In the genomic region with DNA sequence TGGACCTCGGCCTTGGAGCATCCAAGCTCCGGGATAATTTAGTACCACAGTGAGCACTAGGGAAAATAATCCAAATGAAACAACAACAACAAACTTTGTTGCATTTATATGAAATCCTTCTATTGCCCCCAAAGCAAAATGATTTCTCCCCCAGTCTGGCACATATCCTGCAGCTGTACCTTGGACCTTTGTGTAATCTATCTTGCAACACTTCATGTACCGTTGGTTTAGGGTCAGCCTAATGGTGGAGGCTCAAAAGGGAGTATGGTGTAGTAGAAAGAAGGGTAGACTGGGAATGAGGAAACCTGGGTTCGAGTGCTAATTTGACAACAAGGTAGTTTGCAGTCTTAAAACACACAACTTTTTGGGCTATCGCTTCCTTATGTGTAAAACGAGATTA, we compare ENCODE assay signal across 37 cellular contexts. TPM values are rescaled to one million over a fixed set of nuclear protein-coding genes. Genes with fewer than 3 reads are reported as not detected.
"Had no signal": no experiment of that assay in that cellular context is flagged by ENCODE, and none has a peak within 500 bp of the region (broad histone marks: within the 10 kb centered on the region; RNA-seq: fewer than 3 reads in every experiment).

No MANE protein-coding gene starts in this region.

- ATAC-seq: activated CD8-positive, alpha-beta T cell treated with anti-CD3 and anti-CD28 coated beads for 36 hours; activated naive CD4-positive, alpha-beta T cell treated with anti-CD3 and anti-CD28 coated beads, Interleukin-2, amount 50 U/mL, for 72 hours; activated T-cell treated with anti-CD3 and anti-CD28 coated beads, Interleukin-2, amount 50 U/mL, for 4 hours; activated T-cell treated with anti-CD3 and anti-CD28 coated beads, Interleukin-2, amount 50 U/mL, for 72 hours; activated T-helper 17 cell treated with anti-CD3 and anti-CD28 coated beads, Interleukin-2, amount 50 U/mL, for 72 hours; body of pancreas had no signal

- H3K36me3 ChIP-seq: adrenal gland, brain microvascular endothelial cell, breast epithelium had no signal

- H3K27ac ChIP-seq: adrenal gland, body of pancreas, brain microvascular endothelial cell, breast epithelium had no signal

- H3K4me1 ChIP-seq: adrenal gland, breast epithelium had no signal

- H3K9me3 Mint-ChIP-seq: activated B cell treated with CpG ODN at 0.5 μM for 24 hours; activated CD4-positive, alpha-beta memory T cell treated with anti-CD3 and anti-CD28 coated beads for 36 hours; activated CD4-positive, alpha-beta T cell treated with anti-CD3 and anti-CD28 coated beads, Interleukin-2, amount 10 ng/mL, durations not matched to agents 24 days and 14 days; activated naive CD4-positive, alpha-beta T cell treated with anti-CD3 and anti-CD28 coated beads for 36 hours; activated naive CD4-positive, alpha-beta T cell treated with anti-CD3 and anti-CD28 coated beads, Interleukin-2, amount 50 U/mL, for 72 hours; activated naive CD8-positive, alpha-beta T cell treated with anti-CD3 and anti-CD28 coated beads for 36 hours; activated T-cell treated with anti-CD3 and anti-CD28 coated beads, Interleukin-2, amount 50 U/mL, for 4 hours; activated T-cell treated with anti-CD3 and anti-CD28 coated beads, Interleukin-2, amount 50 U/mL, for 72 hours; activated T-helper 1 cell treated with anti-CD3 and anti-CD28 coated beads, Interleukin-12 subunit alpha, Interleukin-12 subunit beta, Interleukin-2, Interleukin-4 antibody, amounts not matched to agents 30 ng/mL and 10 ng/mL and 1 ng/mL, durations not matched to agents 14 hours and 24 hours and 36 hours; activated T-helper 17 cell treated with anti-CD3 and anti-CD28 coated beads, Interleukin-2, amount 50 U/mL, for 72 hours; T-helper 1 cell treated with Interleukin-12 subunit alpha and Interleukin-12 subunit beta and Interleukin-4 antibody, amounts not matched to agents 30 μg/mL and 1 μg/mL, for 36 hours; T-helper 2 cell treated with Interferon-gamma antibody and Interleukin-4, amounts not matched to agents 5 μg/mL and 100 μg/mL, for 36 hours had no signal

- H3K4me3 Mint-ChIP-seq: activated B cell treated with CpG ODN at 0.5 μM for 24 hours; activated CD4-positive, alpha-beta memory T cell treated with anti-CD3 and anti-CD28 coated beads for 36 hours; activated CD4-positive, alpha-beta T cell treated with anti-CD3 and anti-CD28 coated beads, Interleukin-2, amount 10 ng/mL, durations not matched to agents 24 days and 14 days; activated CD8-positive, alpha-beta T cell treated with anti-CD3 and anti-CD28 coated beads for 36 hours; activated naive CD4-positive, alpha-beta T cell treated with anti-CD3 and anti-CD28 coated beads for 36 hours; activated naive CD8-positive, alpha-beta T cell treated with anti-CD3 and anti-CD28 coated beads for 36 hours; activated T-cell treated with anti-CD3 and anti-CD28 coated beads, Interleukin-2, amount 50 U/mL, for 4 hours; activated T-cell treated with anti-CD3 and anti-CD28 coated beads, Interleukin-2, amount 50 U/mL, for 72 hours; activated T-helper 1 cell treated with anti-CD3 and anti-CD28 coated beads, Interleukin-12 subunit alpha, Interleukin-12 subunit beta, Interleukin-2, Interleukin-4 antibody, amounts not matched to agents 30 ng/mL and 10 ng/mL and 1 ng/mL, durations not matched to agents 14 hours and 24 hours and 36 hours; activated T-helper 17 cell treated with anti-CD3 and anti-CD28 coated beads, Interleukin-2, amount 50 U/mL, for 72 hours; T-helper 1 cell treated with Interleukin-12 subunit alpha and Interleukin-12 subunit beta and Interleukin-4 antibody, amounts not matched to agents 30 μg/mL and 1 μg/mL, for 36 hours; T-helper 2 cell treated with Interferon-gamma antibody and Interleukin-4, amounts not matched to agents 5 μg/mL and 100 μg/mL, for 36 hours had no signal

- H3K4me3 ChIP-seq: adrenal gland, body of pancreas, breast epithelium had no signal

- DNase-seq: activated B cell treated with CpG ODN at 0.5 μM for 24 hours; activated CD4-positive, alpha-beta memory T cell treated with anti-CD3 and anti-CD28 coated beads for 36 hours; activated CD4-positive, alpha-beta T cell treated with anti-CD3 and anti-CD28 coated beads for 4 hours; activated CD4-positive, alpha-beta T cell treated with anti-CD3 and anti-CD28 coated beads, Interleukin-2, amount 10 ng/mL, durations not matched to agents 24 days and 14 days; activated CD4-positive, alpha-beta T cell treated with anti-CD3 and anti-CD28 coated beads, Interleukin-2, amount 50 U/mL, for 1 hour; activated CD4-positive, alpha-beta T cell treated with anti-CD3 and anti-CD28 coated beads, Interleukin-2, amount 50 U/mL, for 4 hours; activated CD4-positive, CD25-positive, alpha-beta regulatory T cell treated with anti-CD3 and anti-CD28 coated beads, Interleukin-2, amount 50 U/mL, for 72 hours; activated CD8-positive, alpha-beta memory T cell treated with anti-CD3 and anti-CD28 coated beads, Interleukin-2, amount 50 U/mL, for 4 hours; activated CD8-positive, alpha-beta T cell treated with anti-CD3 and anti-CD28 coated beads for 36 hours; activated effector memory CD4-positive, alpha-beta T cell treated with anti-CD3 and anti-CD28 coated beads, Interleukin-2, amount 50 U/mL, for 16 hours; activated gamma-delta T cell treated with Interleukin-2 at 50 U/mL for 16 hours; activated naive CD4-positive, alpha-beta T cell; activated naive CD4-positive, alpha-beta T cell treated with anti-CD3 and anti-CD28 coated beads for 36 hours; activated naive CD4-positive, alpha-beta T cell treated with anti-CD3 and anti-CD28 coated beads, Interleukin-2, amount 50 U/mL, for 16 hours; activated naive CD8-positive, alpha-beta T cell treated with anti-CD3 and anti-CD28 coated beads for 36 hours; activated T-cell treated with anti-CD3 and anti-CD28 coated beads for 4 hours; activated T-cell treated with anti-CD3 and anti-CD28 coated beads, Interleukin-2, amount 50 U/mL, for 1 hour; activated T-cell treated with anti-CD3 and anti-CD28 coated beads, Interleukin-2, amount 50 U/mL, for 4 hours; activated T-cell treated with anti-CD3 and anti-CD28 coated beads, Interleukin-2, amount 50 U/mL, for 72 hours; adrenal gland; amniotic stem cell; aorta; body of pancreas; brain microvascular endothelial cell; central memory CD4-positive, alpha-beta T cell; T-helper 1 cell; T-helper 2 cell; T-helper 9 cell had no signal

- H3K36me3 Mint-ChIP-seq: activated CD4-positive, alpha-beta memory T cell treated with anti-CD3 and anti-CD28 coated beads for 36 hours; activated naive CD4-positive, alpha-beta T cell treated with anti-CD3 and anti-CD28 coated beads, Interleukin-2, amount 50 U/mL, for 72 hours; activated naive CD8-positive, alpha-beta T cell treated with anti-CD3 and anti-CD28 coated beads for 36 hours had no signal

- H3K9me3 ChIP-seq: adrenal gland, body of pancreas, breast epithelium had no signal

- H3K27me3 ChIP-seq: adrenal gland, body of pancreas, brain microvascular endothelial cell, breast epithelium had no signal

- H3K27me3 Mint-ChIP-seq: activated B cell treated with CpG ODN at 0.5 μM for 24 hours; activated CD4-positive, alpha-beta memory T cell treated with anti-CD3 and anti-CD28 coated beads for 36 hours; activated CD4-positive, alpha-beta T cell treated with anti-CD3 and anti-CD28 coated beads, Interleukin-2, amount 10 ng/mL, durations not matched to agents 24 days and 14 days; activated CD8-positive, alpha-beta T cell treated with anti-CD3 and anti-CD28 coated beads for 36 hours; activated T-helper 17 cell treated with anti-CD3 and anti-CD28 coated beads, Interleukin-2, amount 50 U/mL, for 72 hours had no signal

- FAIRE-seq: astrocyte had no signal

- H3K27ac Mint-ChIP-seq: activated B cell treated with CpG ODN at 0.5 μM for 24 hours; activated CD4-positive, alpha-beta memory T cell treated with anti-CD3 and anti-CD28 coated beads for 36 hours; activated CD4-positive, alpha-beta T cell treated with anti-CD3 and anti-CD28 coated beads, Interleukin-2, amount 10 ng/mL, durations not matched to agents 24 days and 14 days; activated CD8-positive, alpha-beta T cell treated with anti-CD3 and anti-CD28 coated beads for 36 hours; activated naive CD4-positive, alpha-beta T cell treated with anti-CD3 and anti-CD28 coated beads for 36 hours; activated naive CD4-positive, alpha-beta T cell treated with anti-CD3 and anti-CD28 coated beads, Interleukin-2, amount 50 U/mL, for 72 hours; activated naive CD8-positive, alpha-beta T cell treated with anti-CD3 and anti-CD28 coated beads for 36 hours; activated T-cell treated with anti-CD3 and anti-CD28 coated beads, Interleukin-2, amount 50 U/mL, for 72 hours; activated T-helper 1 cell treated with anti-CD3 and anti-CD28 coated beads, Interleukin-12 subunit alpha, Interleukin-12 subunit beta, Interleukin-2, Interleukin-4 antibody, amounts not matched to agents 30 ng/mL and 10 ng/mL and 1 ng/mL, durations not matched to agents 14 hours and 24 hours and 36 hours; activated T-helper 17 cell treated with anti-CD3 and anti-CD28 coated beads, Interleukin-2, amount 50 U/mL, for 72 hours; T-helper 1 cell treated with Interleukin-12 subunit alpha and Interleukin-12 subunit beta and Interleukin-4 antibody, amounts not matched to agents 30 μg/mL and 1 μg/mL, for 36 hours; T-helper 2 cell treated with Interferon-gamma antibody and Interleukin-4, amounts not matched to agents 5 μg/mL and 100 μg/mL, for 36 hours had no signal

- H3K4me1 Mint-ChIP-seq: activated B cell treated with CpG ODN at 0.5 μM for 24 hours; activated CD4-positive, alpha-beta T cell treated with anti-CD3 and anti-CD28 coated beads, Interleukin-2, amount 10 ng/mL, durations not matched to agents 24 days and 14 days; activated naive CD8-positive, alpha-beta T cell treated with anti-CD3 and anti-CD28 coated beads for 36 hours had no signal

RNA-seq across cellular contexts. Expression of a gene that starts 12.1 kb away (rescaled TPM):
- total RNA-seq: activated B cell treated with CpG ODN at 0.5 μM for 24 hours; activated CD8-positive, alpha-beta memory T cell treated with anti-CD3 and anti-CD28 coated beads for 36 hours; activated CD8-positive, alpha-beta T cell treated with anti-CD3 and anti-CD28 coated beads for 36 hours; activated naive CD8-positive, alpha-beta T cell treated with anti-CD3 and anti-CD28 coated beads for 36 hours; activated T-cell treated with anti-CD3 and anti-CD28 coated beads, Interleukin-2, amount 50 U/mL, for 4 hours; cardiac septum had no signal
